In the genomic region with DNA sequence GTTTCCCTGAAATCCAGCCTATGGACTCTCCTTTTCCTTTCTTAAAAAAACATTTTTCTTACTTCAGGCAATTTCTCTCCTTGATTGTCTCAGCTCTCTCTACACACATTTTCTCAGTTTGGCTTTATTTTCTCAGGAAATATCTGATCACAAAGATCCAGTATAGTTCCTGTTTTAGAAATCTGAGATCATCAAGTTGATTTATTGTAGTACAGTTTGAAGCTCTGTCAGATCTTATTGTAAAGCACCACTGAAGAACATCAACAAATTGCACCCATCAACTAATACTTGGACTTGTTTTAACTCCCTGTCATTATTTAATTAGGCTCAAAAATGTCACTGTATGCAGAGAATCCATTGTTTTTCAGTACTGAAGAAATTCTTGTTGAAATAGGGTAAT, we compare ENCODE assay signal across 28 cellular contexts.
DNase-seq lines count a peak whose midpoint lies in the region; ATAC-seq, FAIRE-seq and TF ChIP-seq lines count a peak whose summit lies in the region.
"Had no signal": no experiment of that assay in that cellular context is flagged by ENCODE, and none has a peak within 500 bp of the region (broad histone marks: within the 10 kb centered on the region; RNA-seq: fewer than 3 reads in every experiment).

No MANE protein-coding gene starts in this region.

- no peaks in the 10 kb centered on the region for H3K9me3 Mint-ChIP-seq in activated T-cell treated with anti-CD3 and anti-CD28 coated beads, Interleukin-2, amount 50 U/mL, for 24 hours
- H3K9me3 Mint-ChIP-seq: activated B cell treated with CpG ODN at 0.5 μM for 24 hours; activated naive CD8-positive, alpha-beta T cell treated with anti-CD3 and anti-CD28 coated beads for 36 hours; activated T-cell treated with anti-CD3 and anti-CD28 coated beads, Interleukin-2, amount 50 U/mL, for 4 hours; CD8-positive, alpha-beta T cell had no signal

- in situ Hi-C loops in HAP-1 (cut with MboI; ENCODE audit: low sequenced_read_pairs), result loop anchor here (25.0 kb wide), 1 partner anchor 170 kb away; no protein-coding TSS in a partner anchor

- H3K4me1 Mint-ChIP-seq in activated T-cell treated with anti-CD3 and anti-CD28 coated beads, Interleukin-2, amount 50 U/mL, for 24 hours (ENCODE audit: low read depth), result no peaks in the 10 kb centered on the region
- H3K4me1 Mint-ChIP-seq: activated naive CD8-positive, alpha-beta T cell treated with anti-CD3 and anti-CD28 coated beads for 36 hours had no signal

- no peaks in the 10 kb centered on the region for H3K36me3 Mint-ChIP-seq in activated T-cell treated with anti-CD3 and anti-CD28 coated beads, Interleukin-2, amount 50 U/mL, for 24 hours (ENCODE audit: low read depth)
- H3K36me3 Mint-ChIP-seq: activated naive CD8-positive, alpha-beta T cell treated with anti-CD3 and anti-CD28 coated beads for 36 hours; CD8-positive, alpha-beta T cell; natural killer cell treated with Interleukin-12 subunit alpha and Interleukin-12 subunit beta and Interleukin-15 and Interleukin-18, amount 100 ng/mL, for 72 hours had no signal

- no peak for TF ChIP-seq CTCF in fibroblast of lung (conservative IDR thresholded peaks at IDR 0.05 in 1 of 2, IDR thresholded peaks at IDR 0.05 in 1 of 2; ENCODE audit: low read depth in 1 of 2, low read length in 2 of 2)
- no peak for TF ChIP-seq CTCF in smooth muscle cell (IDR thresholded peaks at IDR 0.05; ENCODE audit: borderline replicate concordance, insufficient read depth, poor library complexity, severe bottlenecking)

- peak overlapping the region; percentile 9 for H3K4me2 ChIP-seq in fibroblast of lung (ENCODE audit: extremely low read depth, insufficient read depth, low read length)
- peak overlapping the region; percentile 50 for H3K4me2 ChIP-seq in smooth muscle cell

- H3K9me3 ChIP-seq in fibroblast of lung (ENCODE audit: control insufficient read depth, insufficient read depth, low read depth, low read length) (no peaks in the 10 kb centered on the region), smooth muscle cell (replicated peaks; ENCODE audit: low read depth) (no peaks in the 10 kb centered on the region), HAP-1 (no peaks in the 10 kb centered on the region)
- H3K9me3 ChIP-seq: BE2C had no signal

- no peak for ATAC-seq in HG03039 (IDR thresholded peaks at IDR 0.05; ENCODE audit: unreplicated experiment)
- ATAC-seq: activated T-cell treated with anti-CD3 and anti-CD28 coated beads, Interleukin-2, amount 50 U/mL, for 4 hours; CD8-positive, alpha-beta T cell; effector memory CD8-positive, alpha-beta T cell; foreskin keratinocyte; natural killer cell treated with Interleukin-12 subunit alpha and Interleukin-12 subunit beta and Interleukin-15 and Interleukin-18, amount 100 ng/mL, for 72 hours had no signal

- H3F3A ChIP-seq in smooth muscle cell (ENCODE audit: low read depth), result no peaks in the 10 kb centered on the region

- FAIRE-seq in GM19239 (lab: Jason Lieb, UNC), result peak; percentile 31
- FAIRE-seq: H54 had no signal

- DNase-seq in GM19239 (ENCODE audit: insufficient read length, low spot score), result no peak
- DNase-seq in OCI-M1 (lab: John Stamatoyannopoulos, UW), result peak; percentile 39
- no peak for DNase-seq in fibroblast of lung (ENCODE audit: low read depth in 2 of 2)
- DNase-seq in smooth muscle cell (lab: John Stamatoyannopoulos, UW; ENCODE audit: unreplicated experiment), result no peak
- no peak for DNase-seq in HAP-1 (ENCODE audit: low spot score in 2 of 2)
- DNase-seq in activated T-cell treated with anti-CD3 and anti-CD28 coated beads, Interleukin-2, amount 50 U/mL, for 24 hours, result no peak
- DNase-seq: ACHN; activated B cell treated with CpG ODN at 0.5 μM for 24 hours; activated gamma-delta T cell; activated naive CD8-positive, alpha-beta T cell treated with anti-CD3 and anti-CD28 coated beads for 36 hours; activated T-cell treated with anti-CD3 and anti-CD28 coated beads, Interleukin-2, amount 50 U/mL, for 4 hours; aorta; BE2C; CD8-positive, alpha-beta T cell; cortex of kidney; effector memory CD8-positive, alpha-beta T cell; erythroblast; foreskin keratinocyte; Kasumi-1; MV-4-11; NCI-H146; NCI-H2171; stimulated activated naive CD4-positive, alpha-beta T cell had no signal

- H3K27me3 Mint-ChIP-seq in activated T-cell treated with anti-CD3 and anti-CD28 coated beads, Interleukin-2, amount 50 U/mL, for 24 hours, result no peaks in the 10 kb centered on the region
- H3K27me3 Mint-ChIP-seq: activated B cell treated with CpG ODN at 0.5 μM for 24 hours; activated naive CD8-positive, alpha-beta T cell treated with anti-CD3 and anti-CD28 coated beads for 36 hours; effector memory CD8-positive, alpha-beta T cell; natural killer cell treated with Interleukin-12 subunit alpha and Interleukin-12 subunit beta and Interleukin-15 and Interleukin-18, amount 100 ng/mL, for 72 hours had no signal

- no peaks in the 10 kb centered on the region for H3K36me3 ChIP-seq in fibroblast of lung (ENCODE audit: control insufficient read depth, insufficient read depth, low read length)
- no peaks in the 10 kb centered on the region for H3K36me3 ChIP-seq in smooth muscle cell (ENCODE audit: low read depth)
- no peaks in the 10 kb centered on the region for H3K36me3 ChIP-seq in HAP-1 (replicated peaks)
- H3K36me3 ChIP-seq: BE2C, cardiac muscle cell had no signal

- H4K20me1 ChIP-seq in fibroblast of lung (ENCODE audit: control insufficient read depth, extremely low read depth, insufficient read depth, low read length), result no peaks in the 10 kb centered on the region
- no peaks in the 10 kb centered on the region for H4K20me1 ChIP-seq in smooth muscle cell (ENCODE audit: low read depth)

- no peak overlapping the region for H3K4me3 ChIP-seq in fibroblast of lung (replicated peaks in 1 of 4; ENCODE audit: control extremely low read depth in 1 of 4, insufficient read depth in 1 of 4, low read depth in 3 of 4, low read length in 4 of 4)
- H3K4me3 ChIP-seq in smooth muscle cell, result no peak overlapping the region
- no peak overlapping the region for H3K4me3 ChIP-seq in HAP-1
- H3K4me3 ChIP-seq: cardiac muscle cell, lung had no signal

- no peak overlapping the region for H3K4me3 Mint-ChIP-seq in activated T-cell treated with anti-CD3 and anti-CD28 coated beads, Interleukin-2, amount 50 U/mL, for 24 hours
- H3K4me3 Mint-ChIP-seq: activated B cell treated with CpG ODN at 0.5 μM for 24 hours; activated naive CD8-positive, alpha-beta T cell treated with anti-CD3 and anti-CD28 coated beads for 36 hours; activated T-cell treated with anti-CD3 and anti-CD28 coated beads, Interleukin-2, amount 50 U/mL, for 4 hours; CD8-positive, alpha-beta T cell; effector memory CD8-positive, alpha-beta T cell; natural killer cell treated with Interleukin-12 subunit alpha and Interleukin-12 subunit beta and Interleukin-15 and Interleukin-18, amount 100 ng/mL, for 72 hours had no signal

- no peak overlapping the region for H3K27ac Mint-ChIP-seq in activated T-cell treated with anti-CD3 and anti-CD28 coated beads, Interleukin-2, amount 50 U/mL, for 24 hours
- H3K27ac Mint-ChIP-seq: activated B cell treated with CpG ODN at 0.5 μM for 24 hours; activated naive CD8-positive, alpha-beta T cell treated with anti-CD3 and anti-CD28 coated beads for 36 hours; CD8-positive, alpha-beta T cell; effector memory CD8-positive, alpha-beta T cell; natural killer cell treated with Interleukin-12 subunit alpha and Interleukin-12 subunit beta and Interleukin-15 and Interleukin-18, amount 100 ng/mL, for 72 hours had no signal

- H3K9ac ChIP-seq in fibroblast of lung (ENCODE audit: insufficient read depth, low read length), result no peak overlapping the region
- no peak overlapping the region for H3K9ac ChIP-seq in smooth muscle cell (ENCODE audit: low read depth)

- H3K27me3 ChIP-seq in fibroblast of lung (ENCODE audit: control insufficient read depth, insufficient read depth, low read length) (no peaks in the 10 kb centered on the region), smooth muscle cell (ENCODE audit: low read depth) (no peaks in the 10 kb centered on the region), HAP-1 (ENCODE audit: low read depth) (no peaks in the 10 kb centered on the region)
- H3K27me3 ChIP-seq: BE2C, cardiac muscle cell, foreskin keratinocyte had no signal

- no peak overlapping the region for H3K27ac ChIP-seq in fibroblast of lung (ENCODE audit: insufficient read depth, low read length)
- H3K27ac ChIP-seq in smooth muscle cell (ENCODE audit: low read depth), result no peak overlapping the region
- H3K27ac ChIP-seq: cardiac muscle cell, foreskin keratinocyte had no signal

- H3K4me1 ChIP-seq in fibroblast of lung (ENCODE audit: control insufficient read depth, extremely low read depth, insufficient read depth, low read length), result peaks cover 7% of the 10 kb centered on the region
- no peaks in the 10 kb centered on the region for H3K4me1 ChIP-seq in smooth muscle cell (ENCODE audit: low read depth)
- H3K4me1 ChIP-seq in HAP-1, result no peaks in the 10 kb centered on the region
- H3K4me1 ChIP-seq: BE2C, foreskin keratinocyte had no signal

- H2AFZ ChIP-seq in fibroblast of lung (ENCODE audit: low read length) (no peak overlapping the region), smooth muscle cell (ENCODE audit: low read depth) (no peak overlapping the region)

- peaks cover 11% of the 10 kb centered on the region for H3K79me2 ChIP-seq in fibroblast of lung (ENCODE audit: control insufficient read depth, insufficient read depth, low read length)
- no peaks in the 10 kb centered on the region for H3K79me2 ChIP-seq in smooth muscle cell (ENCODE audit: low read depth)
